8 cellular contexts compared by ENCODE assay signal in the genomic region with DNA sequence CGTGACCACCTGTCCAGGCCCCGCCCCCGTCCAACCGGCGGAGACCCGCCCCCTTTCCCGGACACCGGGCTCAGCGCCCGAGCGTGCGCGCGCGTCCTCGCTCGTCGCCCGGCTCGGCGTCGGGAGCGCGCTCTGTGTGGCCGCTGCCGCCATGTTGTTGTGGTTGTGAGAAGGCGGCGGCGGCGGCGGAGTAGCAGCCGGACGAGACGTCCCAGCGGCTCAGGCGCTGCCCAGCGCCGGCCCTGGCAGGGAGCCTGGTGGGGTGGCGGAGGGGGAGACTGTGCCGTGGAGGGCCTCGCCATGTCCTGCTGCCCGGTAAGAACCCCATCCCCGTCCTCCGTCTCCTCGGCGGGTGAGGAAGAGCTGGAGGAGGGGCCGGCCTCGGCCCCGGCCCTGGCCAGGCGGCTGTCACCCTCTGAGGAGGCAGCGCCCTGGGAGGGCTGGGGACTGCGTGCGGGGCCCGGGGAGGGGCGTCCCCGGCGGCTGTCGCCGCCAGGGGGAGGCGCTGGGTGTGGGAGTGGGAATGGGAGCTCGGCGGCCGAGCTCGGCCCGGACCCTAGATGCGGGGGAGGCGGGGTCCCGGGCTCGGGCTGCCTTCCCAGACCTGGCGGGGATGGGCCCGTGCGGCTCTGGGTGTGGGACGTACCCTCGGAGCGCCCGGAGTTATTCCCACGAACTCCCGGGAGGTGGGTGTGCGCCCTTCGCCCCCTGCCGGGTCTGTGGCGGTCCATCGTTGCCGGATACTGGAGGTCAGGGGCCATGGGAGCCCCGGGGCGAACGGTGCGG.
A peak's percentile ranks its signal among the peaks of the same experiment; 100 is the strongest.
DNase-seq lines count a peak whose midpoint lies in the region; ATAC-seq, FAIRE-seq and TF ChIP-seq lines count a peak whose summit lies in the region.

TSS of gene MTMR3 (plus strand) at position 130 of the 786 bp plus-strand sequence. CDS start 87,886 bp downstream, outside the sequence.

- peak within 1 kb of the TSS; percentile 98 for H3K4me3 ChIP-seq in choroid plexus epithelial cell (ENCODE audit: low read depth, low read length)

- DNase-seq in NCI-H446 (lab: John Stamatoyannopoulos, UW) (peak; percentile 77 to 97), choroid plexus epithelial cell (ENCODE audit: low read depth) (peak; percentile 93)
- peak; percentile 91 to 92 for DNase-seq in activated CD4-positive, alpha-beta T cell treated with anti-CD3 and anti-CD28 coated beads for 4 hours
- peak; percentile 87 to 93 (median 88) for DNase-seq in stimulated activated CD4-positive, alpha-beta T cell treated with anti-CD3 and anti-CD28 coated beads, Interleukin-1b, Interleukin-23, amount 100 ng/mL, for 24 hours (ENCODE audit: low read depth in 4 of 4, low spot score in 1 of 4)

- peak within 1 kb of the TSS; percentile 97 for H3K27ac ChIP-seq in layer of hippocampus (ENCODE audit: low read depth, low read length)

- peak; percentile 66 for TF ChIP-seq POLR2A in GM18526 (IDR thresholded peaks at IDR 0.05; ENCODE audit: extremely low read depth, insufficient read length)

- no peaks in the 10 kb centered on the region for H3K27me3 ChIP-seq in layer of hippocampus (ENCODE audit: control insufficient read depth, insufficient read depth, low read length)

- peak; percentile 51 for FAIRE-seq in A204.1 (lab: Jason Lieb, UNC)

- no peak for TF ChIP-seq CTCF in choroid plexus epithelial cell (conservative IDR thresholded peaks at IDR 0.05; ENCODE audit: low read depth, low read length)

- ATAC-seq in HG03135 (IDR thresholded peaks at IDR 0.05; ENCODE audit: unreplicated experiment): peak; percentile 74

Comparison
In these comparisons a context has a peak if more than half of its experiments do, and no peak if none do; other contexts are left out.
1. Peak in every context shown above with its lines: DNase-seq, ATAC-seq, H3K4me3 ChIP-seq and H3K27ac ChIP-seq.